In the genomic region with DNA sequence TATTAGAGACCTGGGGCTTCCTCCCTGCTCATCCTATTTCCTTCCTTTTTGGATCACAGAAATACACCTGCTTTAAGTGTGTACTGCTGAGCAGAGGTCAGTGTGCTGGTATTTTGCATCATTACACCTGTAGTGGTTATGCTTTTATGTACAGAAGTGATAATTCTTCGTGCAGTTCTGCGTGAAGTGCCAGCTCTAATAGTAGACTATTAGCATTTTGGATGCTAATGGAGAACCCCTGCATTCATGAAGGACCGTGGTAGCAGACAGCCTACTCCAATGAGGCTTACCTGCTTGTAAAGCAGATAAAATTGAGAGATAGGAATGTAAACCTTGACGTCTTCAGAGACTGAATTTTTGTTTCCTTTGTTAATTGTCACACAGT, we compare ENCODE assay signal across 13 cellular contexts.
A peak's percentile ranks its signal among the peaks of the same experiment; 100 is the strongest.
DNase-seq lines count a peak whose midpoint lies in the region; ATAC-seq, FAIRE-seq and TF ChIP-seq lines count a peak whose summit lies in the region.
"Had no signal": no experiment of that assay in that cellular context is flagged by ENCODE, and none has a peak within 500 bp of the region (broad histone marks: within the 10 kb centered on the region; RNA-seq: fewer than 3 reads in every experiment).

No MANE protein-coding gene starts in this region.

- no peak for FAIRE-seq in HTR-8/SVneo (lab: Jason Lieb, UNC)
- FAIRE-seq: colon had no signal

- peaks cover 24% of the 10 kb centered on the region for H3K4me1 ChIP-seq in adipocyte (ENCODE audit: control insufficient read depth, insufficient read depth, low read length)

- peak overlapping the region; percentile 66 for H3K4me3 Mint-ChIP-seq in progenitor cell of endocrine pancreas (ENCODE audit: low read depth)

- H3K9me3 Mint-ChIP-seq in progenitor cell of endocrine pancreas (ENCODE audit: low read depth), result peaks cover 7% of the 10 kb centered on the region

- H3K36me3 ChIP-seq in adipocyte (ENCODE audit: control insufficient read depth, insufficient read depth, low read length, severe bottlenecking), result no peaks in the 10 kb centered on the region

- no peak for TF ChIP-seq CTCF in progenitor cell of endocrine pancreas (IDR thresholded peaks at IDR 0.05; ENCODE audit: unreplicated experiment)
- no peak for TF ChIP-seq CTCF in foreskin fibroblast (IDR thresholded peaks at IDR 0.05; ENCODE audit: low read depth, low read length)

- H3K27ac Mint-ChIP-seq in progenitor cell of endocrine pancreas, result peak overlapping the region; percentile 67

- H3K27me3 Mint-ChIP-seq in progenitor cell of endocrine pancreas, result no peaks in the 10 kb centered on the region

- H3K9ac ChIP-seq in adipocyte (ENCODE audit: low read length), result no peak overlapping the region

- H3K9me3 ChIP-seq in adipocyte (ENCODE audit: control insufficient read depth, low read length), result no peaks in the 10 kb centered on the region

- H3K4me3 ChIP-seq in adipocyte (ENCODE audit: low read length), result peak overlapping the region; percentile 54
- H3K4me3 ChIP-seq in foreskin fibroblast (ENCODE audit: low read depth in 1 of 2, low read length in 2 of 2), result no peak overlapping the region

- H3K27me3 ChIP-seq in adipocyte (replicated peaks; ENCODE audit: control insufficient read depth, insufficient read depth, low read length), result no peaks in the 10 kb centered on the region

- peaks cover 13% of the 10 kb centered on the region for H3K36me3 Mint-ChIP-seq in progenitor cell of endocrine pancreas (ENCODE audit: insufficient read depth)

- peak; percentile 1 for ATAC-seq in GM18868 (IDR thresholded peaks at IDR 0.05; ENCODE audit: unreplicated experiment)
- peak; percentile 2 for ATAC-seq in HG02623 (IDR thresholded peaks at IDR 0.05; ENCODE audit: unreplicated experiment)
- ATAC-seq in GM19463 (IDR thresholded peaks at IDR 0.05; ENCODE audit: unreplicated experiment), result no peak

- DNase-seq in adipocyte (ENCODE audit: low read depth) (no peak), progenitor cell of endocrine pancreas (ENCODE audit: low spot score, unreplicated experiment) (no peak), HTR-8/SVneo (ENCODE audit: insufficient read length, low spot score) (no peak), foreskin fibroblast (no peak), NCI-H2196 (lab: John Stamatoyannopoulos, UW; ENCODE audit: unreplicated experiment) (no peak)
- DNase-seq: activated gamma-delta T cell treated with Interleukin-2 at 50 U/mL for 16 hours, DMS 273 treated with DMSO at 0.1 percent for 48 hours, NCI-H2171, SHP77 treated with DMSO at 0.1 percent for 48 hours had no signal

- peaks cover 78% of the 10 kb centered on the region for H3K4me1 Mint-ChIP-seq in progenitor cell of endocrine pancreas (ENCODE audit: low read depth)
